ENCODE assay signal across 8 cellular contexts in genomic region chr7:85023066-85023687, GRCh38.
A peak's percentile ranks its signal among the peaks of the same experiment; 100 is the strongest.
DNase-seq lines count a peak whose midpoint lies in the region; ATAC-seq, FAIRE-seq and TF ChIP-seq lines count a peak whose summit lies in the region.

No MANE protein-coding gene starts in this region.

- H3K9me3 ChIP-seq in ascending aorta = no peaks in the 10 kb centered on the region
- H3K9me3 ChIP-seq in keratinocyte (ENCODE audit: control insufficient read depth, low read depth, low read length) = no peaks in the 10 kb centered on the region
- no peaks in the 10 kb centered on the region for H3K9me3 ChIP-seq in upper lobe of right lung

- TF ChIP-seq CTCF in AG04449 (IDR thresholded peaks at IDR 0.05; ENCODE audit: insufficient read depth, low read length, missing control alignments) (peak; percentile 25), ascending aorta (IDR thresholded peaks at IDR 0.05) (peak; percentile 48 to 72 (median 49)), keratinocyte (optimal IDR thresholded peaks at IDR 0.05 in 1 of 3, IDR thresholded peaks at IDR 0.05 in 1 of 3, conservative IDR thresholded peaks at IDR 0.05 in 1 of 3; ENCODE audit: extremely low read depth in 1 of 3, insufficient read depth in 2 of 3, low read length in 3 of 3) (peak in 2 of 3 experiments; percentile 36 to 49), upper lobe of right lung (IDR thresholded peaks at IDR 0.05) (peak; percentile 69)

- H3K9ac ChIP-seq in keratinocyte (ENCODE audit: control insufficient read depth, extremely low read depth, insufficient read depth, low read length) = no peak overlapping the region

- H4K20me1 ChIP-seq in keratinocyte (ENCODE audit: control insufficient read depth, extremely low read depth, insufficient read depth, low read length) = no peaks in the 10 kb centered on the region

- H3K27me3 ChIP-seq in ascending aorta (no peaks in the 10 kb centered on the region), keratinocyte (ENCODE audit: control insufficient read depth, extremely low read depth, insufficient read depth, low read length) (no peaks in the 10 kb centered on the region), upper lobe of right lung (no peaks in the 10 kb centered on the region)

- H3K27ac ChIP-seq in ascending aorta (no peak overlapping the region), keratinocyte (ENCODE audit: control insufficient read depth, insufficient read depth, low read length) (no peak overlapping the region), upper lobe of right lung (no peak overlapping the region)

- DNase-seq in AG04449 (ENCODE audit: low read depth, low spot score) (no peak), DMS 273 treated with DMSO at 0.1 percent for 48 hours (lab: John Stamatoyannopoulos, UW) (peak; percentile 52), NCI-H128 (lab: John Stamatoyannopoulos, UW; ENCODE audit: unreplicated experiment) (peak; percentile 24), ascending aorta (ENCODE audit: low spot score in 2 of 2) (no peak), keratinocyte (ENCODE audit: low read depth, low spot score) (no peak), upper lobe of right lung (no peak), GDM1 (lab: John Stamatoyannopoulos, UW) (no peak)

- no peak for ATAC-seq in upper lobe of right lung
- no peak for ATAC-seq in HG02840 (IDR thresholded peaks at IDR 0.05; ENCODE audit: low FRiP score, unreplicated experiment)

- H3K9me1 ChIP-seq in keratinocyte (ENCODE audit: control insufficient read depth, extremely low read depth, insufficient read depth, low read length) = no peaks in the 10 kb centered on the region

- no peak overlapping the region for H3K4me3 ChIP-seq in AG04449 (ENCODE audit: low read depth, low read length)
- H3K4me3 ChIP-seq in ascending aorta = no peak overlapping the region
- no peak overlapping the region for H3K4me3 ChIP-seq in keratinocyte (ENCODE audit: control insufficient read depth in 2 of 3, extremely low read depth in 1 of 3, insufficient read depth in 2 of 3, low read depth in 1 of 3, low read length in 3 of 3)
- no peak overlapping the region for H3K4me3 ChIP-seq in upper lobe of right lung

- FAIRE-seq in keratinocyte (lab: Jason Lieb, UNC) = no peak

- H3K79me2 ChIP-seq in keratinocyte (ENCODE audit: control insufficient read depth, insufficient read depth, low read length) = no peaks in the 10 kb centered on the region

- dilution Hi-C loops in keratinocyte (cut with MboI; ENCODE audit: extremely low pct_ligation_motif_present, low sequenced_read_pairs) = loop anchor here (25.0 kb wide), 1 partner anchor 1086 kb away; no protein-coding TSS in a partner anchor

- intact Hi-C loops in ascending aorta (cut with DNase I) (loop anchor here (1.0 to 10.0 kb wide), 4 partner anchors 408 to 1086 kb away; no protein-coding TSS in a partner anchor), upper lobe of right lung (cut with DNase I) (loop anchor here (10.0 kb wide), 1 partner anchor 1048 kb away; no protein-coding TSS in a partner anchor)

- H2AFZ ChIP-seq in keratinocyte (ENCODE audit: control insufficient read depth, low read length) = no peak overlapping the region

- CTCF ChIA-PET in AG04449 (lab: Yijun Ruan, JAX) = interaction anchor here (0.6 to 16.4 kb wide), 28 partner anchors 8 to 1113 kb away, joined by 3 to 613 read pairs (median 4); partner anchors contain the start of gene SEMA3A

- H3K4me1 ChIP-seq in ascending aorta = no peaks in the 10 kb centered on the region
- H3K4me1 ChIP-seq in keratinocyte (ENCODE audit: control insufficient read depth, extremely low read depth, insufficient read depth, low read length) = peaks cover 12% of the 10 kb centered on the region
- no peaks in the 10 kb centered on the region for H3K4me1 ChIP-seq in upper lobe of right lung

- POLR2A ChIA-PET in AG04449 (lab: Yijun Ruan, JAX) = no interaction called here

- H3K36me3 ChIP-seq in ascending aorta = no peaks in the 10 kb centered on the region
- H3K36me3 ChIP-seq in keratinocyte (ENCODE audit: control insufficient read depth in 2 of 2, extremely low read depth in 1 of 2, insufficient read depth in 2 of 2, low read length in 2 of 2) = no peaks in the 10 kb centered on the region
- no peaks in the 10 kb centered on the region for H3K36me3 ChIP-seq in upper lobe of right lung

- no peak overlapping the region for H3K4me2 ChIP-seq in keratinocyte (ENCODE audit: control insufficient read depth, extremely low read depth, insufficient read depth, low read depth, low read length)

Comparison
In these comparisons a context has a peak if more than half of its experiments do, and no peak if none do; other contexts are left out.
1. DNase-seq: peak in DMS 273 treated with DMSO at 0.1 percent for 48 hours (single experiment) and NCI-H128 (single experiment); none in AG04449 (single experiment), ascending aorta (0 of 2), keratinocyte (single experiment), upper lobe of right lung (single experiment) and GDM1 (single experiment).
2. Peak in every context shown above with its lines, with median percentiles within 50 percentile points of each other: CTCF ChIP-seq.